Comparison of ENCODE assay signal across 1 cellular context in the genomic region with DNA sequence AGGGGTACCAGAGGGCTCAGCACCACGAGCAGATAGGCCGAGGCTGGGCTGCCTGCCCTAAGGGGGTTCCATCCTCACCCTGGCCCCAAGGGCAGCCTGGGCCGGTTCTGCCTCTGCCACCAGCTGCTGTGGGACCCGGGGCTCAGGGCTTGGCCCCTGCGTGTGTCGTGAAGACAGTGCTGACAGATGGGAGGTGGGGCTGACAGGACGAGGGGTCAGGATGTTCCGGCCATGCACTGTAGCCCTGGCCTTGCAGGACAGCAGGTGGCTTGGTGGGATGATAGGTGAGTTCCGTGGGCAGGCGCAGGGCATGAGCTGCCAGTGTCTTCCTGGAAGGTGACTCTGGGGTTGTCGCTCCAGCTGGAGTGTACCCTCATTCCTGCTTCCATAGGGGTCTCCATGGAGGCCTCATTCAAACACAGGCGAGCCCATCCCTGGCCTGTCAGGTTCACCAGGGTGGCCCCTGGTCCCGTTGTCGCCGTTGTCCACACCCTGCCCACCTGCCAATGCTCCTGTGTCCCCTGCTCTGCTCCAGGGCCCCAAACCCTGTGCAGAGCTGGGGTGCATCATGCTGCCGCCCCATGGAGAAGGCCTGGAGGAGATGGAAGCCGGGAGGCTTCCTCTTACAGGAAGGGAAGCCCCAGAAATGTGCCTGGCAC.
TF ChIP-seq lines count a peak whose summit lies in the region.

No MANE protein-coding gene starts in this region.

TF ChIP-seq in HCT116, 20 proteins besides CTCF, POLR2A, EP300 and RAD21 (continued from another document):
- TF ChIP-seq, protein P1, sequence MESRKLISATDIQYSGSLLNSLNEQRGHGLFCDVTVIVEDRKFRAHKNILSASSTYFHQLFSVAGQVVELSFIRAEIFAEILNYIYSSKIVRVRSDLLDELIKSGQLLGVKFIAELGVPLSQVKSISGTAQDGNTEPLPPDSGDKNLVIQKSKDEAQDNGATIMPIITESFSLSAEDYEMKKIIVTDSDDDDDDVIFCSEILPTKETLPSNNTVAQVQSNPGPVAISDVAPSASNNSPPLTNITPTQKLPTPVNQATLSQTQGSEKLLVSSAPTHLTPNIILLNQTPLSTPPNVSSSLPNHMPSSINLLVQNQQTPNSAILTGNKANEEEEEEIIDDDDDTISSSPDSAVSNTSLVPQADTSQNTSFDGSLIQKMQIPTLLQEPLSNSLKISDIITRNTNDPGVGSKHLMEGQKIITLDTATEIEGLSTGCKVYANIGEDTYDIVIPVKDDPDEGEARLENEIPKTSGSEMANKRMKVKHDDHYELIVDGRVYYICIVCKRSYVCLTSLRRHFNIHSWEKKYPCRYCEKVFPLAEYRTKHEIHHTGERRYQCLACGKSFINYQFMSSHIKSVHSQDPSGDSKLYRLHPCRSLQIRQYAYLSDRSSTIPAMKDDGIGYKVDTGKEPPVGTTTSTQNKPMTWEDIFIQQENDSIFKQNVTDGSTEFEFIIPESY (IDR thresholded peaks at IDR 0.05; ENCODE audit: extremely low read depth, insufficient replicate concordance, low read length): no peak
- TF ChIP-seq, protein P2, sequence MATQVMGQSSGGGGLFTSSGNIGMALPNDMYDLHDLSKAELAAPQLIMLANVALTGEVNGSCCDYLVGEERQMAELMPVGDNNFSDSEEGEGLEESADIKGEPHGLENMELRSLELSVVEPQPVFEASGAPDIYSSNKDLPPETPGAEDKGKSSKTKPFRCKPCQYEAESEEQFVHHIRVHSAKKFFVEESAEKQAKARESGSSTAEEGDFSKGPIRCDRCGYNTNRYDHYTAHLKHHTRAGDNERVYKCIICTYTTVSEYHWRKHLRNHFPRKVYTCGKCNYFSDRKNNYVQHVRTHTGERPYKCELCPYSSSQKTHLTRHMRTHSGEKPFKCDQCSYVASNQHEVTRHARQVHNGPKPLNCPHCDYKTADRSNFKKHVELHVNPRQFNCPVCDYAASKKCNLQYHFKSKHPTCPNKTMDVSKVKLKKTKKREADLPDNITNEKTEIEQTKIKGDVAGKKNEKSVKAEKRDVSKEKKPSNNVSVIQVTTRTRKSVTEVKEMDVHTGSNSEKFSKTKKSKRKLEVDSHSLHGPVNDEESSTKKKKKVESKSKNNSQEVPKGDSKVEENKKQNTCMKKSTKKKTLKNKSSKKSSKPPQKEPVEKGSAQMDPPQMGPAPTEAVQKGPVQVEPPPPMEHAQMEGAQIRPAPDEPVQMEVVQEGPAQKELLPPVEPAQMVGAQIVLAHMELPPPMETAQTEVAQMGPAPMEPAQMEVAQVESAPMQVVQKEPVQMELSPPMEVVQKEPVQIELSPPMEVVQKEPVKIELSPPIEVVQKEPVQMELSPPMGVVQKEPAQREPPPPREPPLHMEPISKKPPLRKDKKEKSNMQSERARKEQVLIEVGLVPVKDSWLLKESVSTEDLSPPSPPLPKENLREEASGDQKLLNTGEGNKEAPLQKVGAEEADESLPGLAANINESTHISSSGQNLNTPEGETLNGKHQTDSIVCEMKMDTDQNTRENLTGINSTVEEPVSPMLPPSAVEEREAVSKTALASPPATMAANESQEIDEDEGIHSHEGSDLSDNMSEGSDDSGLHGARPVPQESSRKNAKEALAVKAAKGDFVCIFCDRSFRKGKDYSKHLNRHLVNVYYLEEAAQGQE (IDR thresholded peaks at IDR 0.05; ENCODE audit: low read depth): no peak
- TF ChIP-seq, protein P3, sequence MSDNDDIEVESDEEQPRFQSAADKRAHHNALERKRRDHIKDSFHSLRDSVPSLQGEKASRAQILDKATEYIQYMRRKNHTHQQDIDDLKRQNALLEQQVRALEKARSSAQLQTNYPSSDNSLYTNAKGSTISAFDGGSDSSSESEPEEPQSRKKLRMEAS (IDR thresholded peaks at IDR 0.05): no peak
- TF ChIP-seq ELF1 (IDR thresholded peaks at IDR 0.05; ENCODE audit: borderline replicate concordance, low read depth) (no peak), SIN3A (IDR thresholded peaks at IDR 0.05; ENCODE audit: low read depth) (no peak), EZH2 (IDR thresholded peaks at IDR 0.05) (no peak), FOSL1 (IDR thresholded peaks at IDR 0.05; ENCODE audit: low read depth) (no peak), ZNF274 (IDR thresholded peaks at IDR 0.05; ENCODE audit: low read depth, low read length) (no peak), SRF (IDR thresholded peaks at IDR 0.05; ENCODE audit: low read depth) (no peak)
- TF ChIP-seq, protein P4, sequence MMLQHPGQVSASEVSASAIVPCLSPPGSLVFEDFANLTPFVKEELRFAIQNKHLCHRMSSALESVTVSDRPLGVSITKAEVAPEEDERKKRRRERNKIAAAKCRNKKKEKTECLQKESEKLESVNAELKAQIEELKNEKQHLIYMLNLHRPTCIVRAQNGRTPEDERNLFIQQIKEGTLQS (IDR thresholded peaks at IDR 0.05): no peak
